ENCODE assay signal across 8 cellular contexts in the genomic region with DNA sequence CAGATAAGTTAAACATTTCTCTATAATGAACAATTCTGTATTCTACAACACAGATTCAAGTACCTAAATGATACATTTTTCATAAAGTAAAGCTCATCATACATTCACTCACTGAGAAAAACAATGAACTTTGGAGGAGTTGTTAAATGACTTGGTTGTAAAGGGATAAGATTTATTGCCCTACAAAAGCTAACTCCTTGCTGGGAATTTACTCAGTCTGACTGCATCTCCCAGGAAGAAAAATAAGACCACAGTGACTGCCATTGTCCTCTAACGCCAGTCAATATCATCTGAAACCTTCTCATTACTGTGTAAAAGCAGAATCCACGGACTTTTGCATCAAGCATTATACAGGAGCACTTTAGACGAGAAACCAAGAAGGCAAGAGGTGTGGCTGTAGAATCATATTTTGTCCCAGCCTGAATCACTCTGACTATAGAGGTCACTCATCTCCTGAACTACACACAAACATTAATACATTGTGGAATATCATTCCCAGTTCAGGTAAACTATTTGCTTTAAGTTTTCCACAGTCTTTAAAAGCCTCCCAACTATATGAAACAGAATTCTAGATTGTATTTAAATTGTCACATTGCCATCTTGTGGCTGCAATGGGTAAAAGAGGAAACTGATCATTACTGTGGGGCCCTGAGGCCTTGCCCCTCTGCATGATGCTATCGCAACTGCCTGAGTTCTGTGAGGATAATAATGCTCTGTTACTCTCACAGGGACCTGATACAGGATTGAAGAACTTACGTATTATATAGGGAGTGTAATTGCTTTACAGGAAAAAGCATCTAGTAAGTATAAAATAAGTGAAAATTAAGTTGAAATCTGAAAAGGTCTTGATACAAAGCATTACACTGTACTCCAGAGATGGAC.
DNase-seq lines count a peak whose midpoint lies in the region; ATAC-seq and TF ChIP-seq lines count a peak whose summit lies in the region.

No MANE protein-coding gene starts in this region.

- WGBS in iPS DF 6.9 (ENCODE audit: insufficient coverage, insufficient read length), result no CpG with 5 or more reads among the region's 5 CpGs
- 42 to 51% methylated on average over 5 of the region's 5 CpGs for WGBS in aorta, 2 donors

- H2AFZ ChIP-seq in GM23338 (no peak overlapping the region), Karpas-422 (ENCODE audit: low read length) (no peak overlapping the region)

- H3K36me3 ChIP-seq in breast epithelium (no peaks in the 10 kb centered on the region), GM23338 (ENCODE audit: insufficient read depth) (no peaks in the 10 kb centered on the region), Karpas-422 (ENCODE audit: insufficient read depth, low read length) (no peaks in the 10 kb centered on the region), iPS DF 6.9 (ENCODE audit: control insufficient read depth, insufficient read depth, low read length) (no peaks in the 10 kb centered on the region), aorta (ENCODE audit: control insufficient read depth in 1 of 2, insufficient read depth in 2 of 2, low read length in 1 of 2) (no peaks in the 10 kb centered on the region), ascending aorta (no peaks in the 10 kb centered on the region)

- POLR2A ChIA-PET in MCF 10A (lab: Yijun Ruan, JAX), result no interaction called here

- intact Hi-C loops in MCF 10A (cut with micrococcal nuclease), result loop anchor here (1.0 kb wide), 1 partner anchor 211 kb away; no protein-coding TSS in a partner anchor
- intact Hi-C loops in breast epithelium (cut with DNase I; ENCODE audit: low total_unique reads), result no loop called here
- intact Hi-C loops in aorta (cut with DNase I), result no loop called here
- intact Hi-C loops in ascending aorta (cut with DNase I), result no loop called here

- H3K9me2 ChIP-seq in GM23338 (ENCODE audit: insufficient read depth) (no peaks in the 10 kb centered on the region), Karpas-422 (replicated peaks; ENCODE audit: insufficient read depth, low read length) (no peaks in the 10 kb centered on the region)

- TF ChIP-seq CTCF in MCF 10A (IDR thresholded peaks at IDR 0.05; ENCODE audit: unreplicated experiment) (peak; percentile 63), breast epithelium (IDR thresholded peaks at IDR 0.05) (no peak), GM23338 (conservative IDR thresholded peaks at IDR 0.05; ENCODE audit: low read depth in 2 of 2) (peak; percentile 74 to 84), ascending aorta (IDR thresholded peaks at IDR 0.05) (peak in 1 of 3 experiments; percentile 24)

- BruUV-seq in MCF 10A (replicated peaks; lab: Mats Ljungman, UMichigan), result no TSS peak

- DNase-seq in MCF 10A (ENCODE audit: unreplicated experiment) (peak; percentile 46), breast epithelium (ENCODE audit: low spot score in 2 of 2) (no peak), GM23338 (ENCODE audit: low spot score) (peak; percentile 76), Karpas-422 (peak; percentile 68), SK-MEL-5 (ENCODE audit: low read depth, low spot score) (peak; percentile 56), iPS DF 6.9 (ENCODE audit: low read depth, low spot score) (peak; percentile 27), aorta (no peak), ascending aorta (ENCODE audit: low spot score in 2 of 2) (no peak)

- no peak overlapping the region for H3K4me3 Mint-ChIP-seq in MCF 10A (ENCODE audit: unreplicated experiment)
- no peak overlapping the region for H3K4me3 Mint-ChIP-seq in GM23338

- no peaks in the 10 kb centered on the region for H3K27me3 ChIP-seq in breast epithelium
- peaks cover 6% of the 10 kb centered on the region; the same call in 1 of the 2 replicates for H3K27me3 ChIP-seq in GM23338 (ENCODE audit: insufficient read depth)
- no peaks in the 10 kb centered on the region for H3K27me3 ChIP-seq in Karpas-422 (ENCODE audit: low read length)
- H3K27me3 ChIP-seq in iPS DF 6.9 (ENCODE audit: control insufficient read depth, insufficient read depth, low read length), result no peaks in the 10 kb centered on the region
- no peaks in the 10 kb centered on the region for H3K27me3 ChIP-seq in aorta (ENCODE audit: control insufficient read depth in 1 of 2, insufficient read depth in 2 of 2, low read length in 1 of 2)
- no peaks in the 10 kb centered on the region for H3K27me3 ChIP-seq in ascending aorta

- H3K9ac ChIP-seq in Karpas-422 (ENCODE audit: low read length), result no peak overlapping the region

- H3K27ac ChIP-seq in breast epithelium (no peak overlapping the region), GM23338 (ENCODE audit: low read depth) (no peak overlapping the region), Karpas-422 (ENCODE audit: low read length) (no peak overlapping the region), iPS DF 6.9 (ENCODE audit: low read length) (no peak overlapping the region), aorta (ENCODE audit: low read depth in 1 of 2, low read length in 2 of 2) (no peak overlapping the region), ascending aorta (no peak overlapping the region)

- H3K4me3 ChIP-seq in breast epithelium, result no peak overlapping the region
- H3K4me3 ChIP-seq in GM23338, result no peak overlapping the region
- H3K4me3 ChIP-seq in Karpas-422 (ENCODE audit: low read length), result no peak overlapping the region
- H3K4me3 ChIP-seq in iPS DF 6.9 (ENCODE audit: low read length), result no peak overlapping the region
- H3K4me3 ChIP-seq in aorta (ENCODE audit: low read length in 2 of 2), result no peak overlapping the region
- no peak overlapping the region for H3K4me3 ChIP-seq in ascending aorta

- no peaks in the 10 kb centered on the region for H4K20me1 ChIP-seq in GM23338 (replicated peaks; ENCODE audit: insufficient read depth)
- no peaks in the 10 kb centered on the region for H4K20me1 ChIP-seq in Karpas-422 (ENCODE audit: insufficient read depth, low read depth, low read length)

- H3F3A ChIP-seq in GM23338 (replicated peaks; ENCODE audit: low read depth), result no peaks in the 10 kb centered on the region

- H3K79me2 ChIP-seq in GM23338 (replicated peaks; ENCODE audit: insufficient read depth) (no peaks in the 10 kb centered on the region), Karpas-422 (ENCODE audit: low read length) (no peaks in the 10 kb centered on the region)

- H3K4me1 Mint-ChIP-seq in MCF 10A (ENCODE audit: insufficient read depth, unreplicated experiment) (no peaks in the 10 kb centered on the region), GM23338 (no peaks in the 10 kb centered on the region)

- no peak overlapping the region for H3K27ac Mint-ChIP-seq in MCF 10A (ENCODE audit: low read depth, unreplicated experiment)
- no peak overlapping the region for H3K27ac Mint-ChIP-seq in GM23338

- H3K9me3 Mint-ChIP-seq in MCF 10A (ENCODE audit: unreplicated experiment), result no peaks in the 10 kb centered on the region
- H3K9me3 Mint-ChIP-seq in GM23338, result peaks cover 16% of the 10 kb centered on the region

- in situ Hi-C loops in SK-MEL-5 (cut with HindIII; ENCODE audit: low pct_unique_long_range_greater_than_20kb, low sequenced_read_pairs), result no loop called here

- H3K4me2 ChIP-seq in GM23338, result no peak overlapping the region
- H3K4me2 ChIP-seq in Karpas-422 (ENCODE audit: low read depth, low read length, poor library complexity, severe bottlenecking), result no peak overlapping the region

- TF ChIP-seq POLR2A in breast epithelium (IDR thresholded peaks at IDR 0.05), result no peak

- ATAC-seq in GM23338, result peak; percentile 90
- ATAC-seq in aorta (ENCODE audit: low FRiP score), result peak; percentile 52

- no peaks in the 10 kb centered on the region for H3K27me3 Mint-ChIP-seq in MCF 10A (ENCODE audit: insufficient read depth, unreplicated experiment)
- no peaks in the 10 kb centered on the region for H3K27me3 Mint-ChIP-seq in GM23338 (ENCODE audit: insufficient read depth, low read depth, poor library complexity)

- no peaks in the 10 kb centered on the region for H3K4me1 ChIP-seq in breast epithelium
- H3K4me1 ChIP-seq in GM23338 (ENCODE audit: insufficient read depth), result no peaks in the 10 kb centered on the region
- no peaks in the 10 kb centered on the region for H3K4me1 ChIP-seq in Karpas-422 (ENCODE audit: low read length)
- H3K4me1 ChIP-seq in iPS DF 6.9 (ENCODE audit: control insufficient read depth, insufficient read depth, low read length), result no peaks in the 10 kb centered on the region
- no peaks in the 10 kb centered on the region for H3K4me1 ChIP-seq in aorta (ENCODE audit: control insufficient read depth in 1 of 2, insufficient read depth in 2 of 2, low read length in 2 of 2)
- H3K4me1 ChIP-seq in ascending aorta, result no peaks in the 10 kb centered on the region

- H3K36me3 Mint-ChIP-seq in MCF 10A (ENCODE audit: insufficient read depth, unreplicated experiment) (no peaks in the 10 kb centered on the region), GM23338 (ENCODE audit: low read depth) (peaks cover 10% of the 10 kb centered on the region; the same call in 1 of the 3 replicates)

- H3K9me3 ChIP-seq in breast epithelium (no peaks in the 10 kb centered on the region), Karpas-422 (ENCODE audit: low read length) (no peaks in the 10 kb centered on the region), iPS DF 6.9 (ENCODE audit: control insufficient read depth, insufficient read depth, low read length) (no peaks in the 10 kb centered on the region), aorta (ENCODE audit: control insufficient read depth, low read length) (no peaks in the 10 kb centered on the region), ascending aorta (no peaks in the 10 kb centered on the region)

- CTCF ChIA-PET in MCF 10A (lab: Yijun Ruan, JAX), result interaction anchor here (0.6 to 3.9 kb wide), 17 partner anchors 9 to 1250 kb away, joined by 3 to 40 read pairs (median 4); partner anchors contain the start of gene ST8SIA4

Comparison
In these comparisons a context has a peak if more than half of its experiments do, and no peak if none do; other contexts are left out.
1. DNase-seq: peak in MCF 10A (single experiment), GM23338 (single experiment), Karpas-422 (single experiment), SK-MEL-5 (single experiment) and iPS DF 6.9 (single experiment); none in breast epithelium (0 of 2), aorta (0 of 2) and ascending aorta (0 of 2).
2. CTCF ChIP-seq: peak in MCF 10A (single experiment) and GM23338 (2 of 2); none in breast epithelium (0 of 3).